In the genomic region with DNA sequence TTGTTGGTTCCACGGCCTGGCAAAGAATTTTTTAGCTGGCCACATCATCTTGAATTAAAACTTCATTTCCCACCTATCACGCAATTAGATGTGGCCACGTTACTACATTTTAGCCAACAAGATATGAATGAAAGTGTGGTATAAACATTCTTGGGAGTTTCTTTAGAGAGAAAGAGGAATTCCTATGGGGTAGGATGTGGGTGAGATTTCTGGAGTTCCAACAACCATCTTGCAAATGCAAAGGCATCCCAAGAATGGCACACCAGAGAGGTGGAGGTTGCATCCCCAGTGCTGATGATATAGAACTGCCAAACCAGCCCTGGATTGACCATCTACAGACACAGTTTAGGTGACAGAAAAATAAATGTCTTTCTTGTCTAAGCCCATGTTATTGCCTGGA, we compare ENCODE assay signal across 19 cellular contexts.
DNase-seq lines count a peak whose midpoint lies in the region; ATAC-seq and TF ChIP-seq lines count a peak whose summit lies in the region.
"Had no signal": no experiment of that assay in that cellular context is flagged by ENCODE, and none has a peak within 500 bp of the region (broad histone marks: within the 10 kb centered on the region; RNA-seq: fewer than 3 reads in every experiment).

No MANE protein-coding gene starts in this region.

- H3K4me3 ChIP-seq in AG10803 (ENCODE audit: low read length), result no peak overlapping the region
- no peak overlapping the region for H3K4me3 ChIP-seq in IMR-90 (ENCODE audit: insufficient read depth, low read depth, low read length)
- no peak overlapping the region for H3K4me3 ChIP-seq in astrocyte of the spinal cord (ENCODE audit: low read depth, low read length)
- no peak overlapping the region for H3K4me3 ChIP-seq in GM23338
- H3K4me3 ChIP-seq: GM23248 had no signal

- POLR2A ChIA-PET in IMR-90 (lab: Charles Lee; ENCODE audit: unreplicated experiment), result no interaction called here
- POLR2A ChIA-PET in RWPE1 (lab: Yijun Ruan, JAX; ENCODE audit: low non-redundant PET), result no interaction called here

- H3K9me2 ChIP-seq in GM23338 (ENCODE audit: insufficient read depth), result peaks cover 7% of the 10 kb centered on the region; the same call in 1 of the 2 replicates

- H3K27me3 ChIP-seq in IMR-90 (ENCODE audit: control insufficient read depth, insufficient read depth, low read length) (no peaks in the 10 kb centered on the region), GM23338 (ENCODE audit: insufficient read depth) (no peaks in the 10 kb centered on the region)

- peak overlapping the region; percentile 63; the same call in 1 of the 2 replicates for H3K27ac ChIP-seq in IMR-90 (ENCODE audit: insufficient read depth, low read length)
- H3K27ac ChIP-seq in GM23338 (ENCODE audit: low read depth), result no peak overlapping the region
- H3K27ac ChIP-seq in RWPE1, result no peak overlapping the region
- H3K27ac ChIP-seq: GM23248 had no signal

- TF ChIP-seq CTCF in AG10803 (conservative IDR thresholded peaks at IDR 0.05; ENCODE audit: low read length), result no peak
- no peak for TF ChIP-seq CTCF in IMR-90 (conservative IDR thresholded peaks at IDR 0.05; ENCODE audit: low read depth, low read length)
- TF ChIP-seq CTCF in astrocyte of the spinal cord (IDR thresholded peaks at IDR 0.05; ENCODE audit: low read depth, low read length), result no peak
- TF ChIP-seq CTCF in osteocyte (IDR thresholded peaks at IDR 0.05), result no peak
- no peak for TF ChIP-seq CTCF in GM23338 (conservative IDR thresholded peaks at IDR 0.05; ENCODE audit: low read depth in 2 of 2)
- TF ChIP-seq CTCF in RWPE1 (conservative IDR thresholded peaks at IDR 0.05; ENCODE audit: low read depth), result no peak

- WGBS in IMR-90 (ENCODE audit: extremely low coverage in 2 of 2, insufficient read length in 1 of 2), 2 experiments, result no CpG with 5 or more reads among the region's 3 CpGs

- BruUV-seq in IMR-90 (replicated peaks; lab: Mats Ljungman, UMichigan), result no TSS peak

- TF ChIP-seq POLR2A in IMR-90 (IDR thresholded peaks at IDR 0.05; ENCODE audit: low read depth, low read length), result no peak

- no peak overlapping the region for H4K91ac ChIP-seq in IMR-90 (ENCODE audit: insufficient read depth, low read depth, low read length)

- H2AFZ ChIP-seq in IMR-90 (replicated peaks; ENCODE audit: low read length, poor library complexity) (peak overlapping the region; percentile 34), GM23338 (no peak overlapping the region)
- H2AFZ ChIP-seq: GM23248 had no signal

- DNase-seq in AG10803 (ENCODE audit: low read depth), result peak; percentile 62
- DNase-seq in IMR-90, result peak; percentile 30
- DNase-seq in astrocyte of the spinal cord (ENCODE audit: low read depth, low spot score), result peak; percentile 28
- no peak for DNase-seq in osteocyte (ENCODE audit: extremely low spot score, unreplicated experiment)
- no peak for DNase-seq in NAMALWA (ENCODE audit: low spot score)
- DNase-seq in GM23338 (ENCODE audit: low spot score), result no peak
- no peak for DNase-seq in activated CD8-positive, alpha-beta memory T cell treated with anti-CD3 and anti-CD28 coated beads, Interleukin-2, amount 50 U/mL, for 48 hours
- no peak for DNase-seq in RWPE1 (ENCODE audit: low spot score)
- DNase-seq: C1 segment of cervical spinal cord, DND-41, KBM-7, MV-4-11, NCI-H1436, NCI-H2029, NCI-H2171, NCI-H510A, NCI-H82, PC-3 had no signal

- peak overlapping the region; percentile 79; the same call in 1 of the 2 replicates for H3K18ac ChIP-seq in IMR-90 (ENCODE audit: low read depth, low read length)

- peak overlapping the region; percentile 46; the same call in 1 of the 2 replicates for H2BK20ac ChIP-seq in IMR-90 (ENCODE audit: low read depth, low read length)

- H3K9ac ChIP-seq in IMR-90 (ENCODE audit: low read depth, low read length), result no peak overlapping the region
- H3K9ac ChIP-seq: GM23248 had no signal

- H3K79me1 ChIP-seq in IMR-90 (ENCODE audit: low read depth in 1 of 2, low read length in 2 of 2), result peaks cover 0 to 17% of the 10 kb centered on the region in 2 experiments; a peak in 1 of 4 replicates

- H3K4me3 Mint-ChIP-seq in osteocyte (ENCODE audit: unreplicated experiment) (no peak overlapping the region), GM23338 (no peak overlapping the region)

- peak overlapping the region; percentile 33; the same call in 1 of the 2 replicates for H3K23ac ChIP-seq in IMR-90 (ENCODE audit: low read depth, low read length)

- ATAC-seq in IMR-90 (ENCODE audit: low read depth), result peak; percentile 21
- no peak for ATAC-seq in GM23338
- ATAC-seq: PC-3 had no signal

- CTCF ChIA-PET in IMR-90 (lab: Yijun Ruan, JAX) (interaction anchor here (1.1 kb wide), 1 partner anchor 17 kb away, joined by 3 read pairs; no protein-coding TSS in a partner anchor), RWPE1 (lab: Yijun Ruan, JAX) (interaction anchor here (0.6 to 0.7 kb wide), 2 partner anchors 101 to 665 kb away, joined by 3 to 4 read pairs; no protein-coding TSS in a partner anchor)

- H3K9me1 ChIP-seq in IMR-90 (ENCODE audit: insufficient read depth, low read length), result peaks cover 23% of the 10 kb centered on the region

- TF ChIP-seq RAD21 in IMR-90 (IDR thresholded peaks at IDR 0.05; ENCODE audit: low read length), result no peak

- H3K36me3 ChIP-seq in IMR-90 (ENCODE audit: control insufficient read depth, insufficient read depth, low read length), result no peaks in the 10 kb centered on the region
- H3K36me3 ChIP-seq in GM23338 (ENCODE audit: insufficient read depth), result no peaks in the 10 kb centered on the region

- in situ Hi-C loops in IMR-90 (cut with MboI; ENCODE audit: low sequenced_read_pairs), result no loop called here
- in situ Hi-C loops in astrocyte of the spinal cord (cut with HindIII; ENCODE audit: low sequenced_read_pairs), result no loop called here

- dilution Hi-C loops in IMR-90 (cut with HindIII; ENCODE audit: low sequenced_read_pairs, unreplicated experiment), result no loop called here

- H3K4ac ChIP-seq in IMR-90 (ENCODE audit: low read depth, low read length), result peak overlapping the region; percentile 51

- H3K4me1 ChIP-seq in IMR-90 (ENCODE audit: control insufficient read depth, insufficient read depth, low read length) (peaks cover 21% of the 10 kb centered on the region), GM23338 (ENCODE audit: insufficient read depth) (no peaks in the 10 kb centered on the region)

- H2BK120ac ChIP-seq in IMR-90 (ENCODE audit: low read depth, low read length), result peak overlapping the region; percentile 59

- H3K4me1 Mint-ChIP-seq in osteocyte (ENCODE audit: unreplicated experiment) (peaks cover 72% of the 10 kb centered on the region), GM23338 (peaks cover 11% of the 10 kb centered on the region)

- H4K5ac ChIP-seq in IMR-90 (ENCODE audit: low read depth, low read length), result no peak overlapping the region

- H3K56ac ChIP-seq in IMR-90 (ENCODE audit: extremely low read depth, insufficient read depth, low read length), result no peak overlapping the region

- H3K14ac ChIP-seq in IMR-90 (replicated peaks; ENCODE audit: low read depth, low read length), result peak overlapping the region; percentile 38; the same call in 1 of the 2 replicates

- H3K9me3 Mint-ChIP-seq in osteocyte (ENCODE audit: unreplicated experiment), result no peaks in the 10 kb centered on the region
- no peaks in the 10 kb centered on the region; the same call in 2 of the 3 replicates for H3K9me3 Mint-ChIP-seq in GM23338

- peak overlapping the region; percentile 83 for H2BK5ac ChIP-seq in IMR-90 (ENCODE audit: low read depth, low read length, poor library complexity, severe bottlenecking)

- peak overlapping the region; percentile 57; the same call in 1 of the 2 replicates for H3K4me2 ChIP-seq in IMR-90 (ENCODE audit: low read depth, low read length)
- H3K4me2 ChIP-seq in GM23338, result no peak overlapping the region

- H3K27ac Mint-ChIP-seq in osteocyte (ENCODE audit: unreplicated experiment) (peak overlapping the region; percentile 65), GM23338 (no peak overlapping the region)

- H2BK15ac ChIP-seq in IMR-90 (ENCODE audit: low read depth, low read length), result peak overlapping the region; percentile 4; the same call in 2 of the 3 replicates

- intact Hi-C loops in IMR-90 (cut with micrococcal nuclease), result loop anchor here (5.0 kb wide), 1 partner anchor 168 kb away; no protein-coding TSS in a partner anchor

- H3F3A ChIP-seq in GM23338 (replicated peaks; ENCODE audit: low read depth), result no peaks in the 10 kb centered on the region

- H2AK5ac ChIP-seq in IMR-90 (ENCODE audit: low read depth, low read length), result peak overlapping the region; percentile 45; the same call in 1 of the 2 replicates

- H3K27me3 Mint-ChIP-seq in osteocyte (ENCODE audit: unreplicated experiment) (no peaks in the 10 kb centered on the region), GM23338 (ENCODE audit: insufficient read depth, low read depth, poor library complexity) (no peaks in the 10 kb centered on the region)

- H4K20me1 ChIP-seq in IMR-90 (ENCODE audit: insufficient read depth, low read length) (peaks cover 3% of the 10 kb centered on the region), GM23338 (replicated peaks; ENCODE audit: insufficient read depth) (no peaks in the 10 kb centered on the region)

- no peaks in the 10 kb centered on the region for H3K9me3 ChIP-seq in IMR-90 (ENCODE audit: control insufficient read depth, insufficient read depth, low read length)

- no peaks in the 10 kb centered on the region for H3K36me3 Mint-ChIP-seq in osteocyte (ENCODE audit: unreplicated experiment)
- H3K36me3 Mint-ChIP-seq in GM23338 (ENCODE audit: low read depth), result no peaks in the 10 kb centered on the region

- H4K8ac ChIP-seq in IMR-90 (ENCODE audit: low read depth in 2 of 2, low read length in 2 of 2), result peak overlapping the region; percentile 20 to 35; a peak in 2 of 4 replicates

- no peak overlapping the region for H2AK9ac ChIP-seq in IMR-90 (replicated peaks; ENCODE audit: low read depth, low read length, poor library complexity)

- no peaks in the 10 kb centered on the region for H3K79me2 ChIP-seq in GM23338 (replicated peaks; ENCODE audit: insufficient read depth)

TF ChIP-seq in IMR-90, 13 proteins besides CTCF, POLR2A, EP300 and RAD21:
- TF ChIP-seq MAZ (IDR thresholded peaks at IDR 0.05; ENCODE audit: borderline replicate concordance, low read depth, low read length), result no peak
- TF ChIP-seq SMC3 (IDR thresholded peaks at IDR 0.05; ENCODE audit: low read depth, low read length), result no peak
TF ChIP-seq in IMR-90: peak in this region for 0.

TF ChIP-seq in GM23338, 12 proteins besides CTCF, POLR2A, EP300 and RAD21 (continues in another document):
- TF ChIP-seq JUNB (IDR thresholded peaks at IDR 0.05; ENCODE audit: unreplicated experiment) (no peak), POLR2AphosphoS5 (IDR thresholded peaks at IDR 0.05; ENCODE audit: low read depth) (no peak), NANOG (IDR thresholded peaks at IDR 0.05; ENCODE audit: borderline replicate concordance) (no peak)
- TF ChIP-seq, protein P1, sequence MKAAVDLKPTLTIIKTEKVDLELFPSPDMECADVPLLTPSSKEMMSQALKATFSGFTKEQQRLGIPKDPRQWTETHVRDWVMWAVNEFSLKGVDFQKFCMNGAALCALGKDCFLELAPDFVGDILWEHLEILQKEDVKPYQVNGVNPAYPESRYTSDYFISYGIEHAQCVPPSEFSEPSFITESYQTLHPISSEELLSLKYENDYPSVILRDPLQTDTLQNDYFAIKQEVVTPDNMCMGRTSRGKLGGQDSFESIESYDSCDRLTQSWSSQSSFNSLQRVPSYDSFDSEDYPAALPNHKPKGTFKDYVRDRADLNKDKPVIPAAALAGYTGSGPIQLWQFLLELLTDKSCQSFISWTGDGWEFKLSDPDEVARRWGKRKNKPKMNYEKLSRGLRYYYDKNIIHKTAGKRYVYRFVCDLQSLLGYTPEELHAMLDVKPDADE (IDR thresholded peaks at IDR 0.05), result no peak

Comparison
In these comparisons a context has a peak if more than half of its experiments do, and no peak if none do; other contexts are left out.
1. DNase-seq: peak in AG10803 (single experiment), IMR-90 (single experiment) and astrocyte of the spinal cord (single experiment); none in osteocyte (single experiment), NAMALWA (single experiment), GM23338 (single experiment), activated CD8-positive, alpha-beta memory T cell treated with anti-CD3 and anti-CD28 coated beads, Interleukin-2, amount 50 U/mL, for 48 hours (single experiment) and RWPE1 (single experiment).